Comparison of ENCODE assay signal across 8 cellular contexts in genomic region chr14:88323520-88324199, GRCh38. TPM values are rescaled to one million over a fixed set of nuclear protein-coding genes. Genes with fewer than 3 reads are reported as not detected.
DNase-seq lines count a peak whose midpoint lies in the region; TF ChIP-seq lines count a peak whose summit lies in the region.

No MANE protein-coding gene starts in this region.

- H3K4me1 ChIP-seq in HEK293 (ENCODE audit: control insufficient read depth, insufficient read depth, low read length) (no peaks in the 10 kb centered on the region), vagina (peaks cover 15% of the 10 kb centered on the region)

- no peak overlapping the region for H3K27ac Mint-ChIP-seq in activated naive CD8-positive, alpha-beta T cell treated with anti-CD3 and anti-CD28 coated beads for 36 hours

- CTCF ChIA-PET in HEK293 (lab: Yijun Ruan, JAX) = interaction anchor here (0.6 kb wide), 1 partner anchor 129 kb away, joined by 3 read pairs; no protein-coding TSS in a partner anchor

- no peak for TF ChIP-seq CTCF in GM10266 (IDR thresholded peaks at IDR 0.05; ENCODE audit: control insufficient read depth, insufficient read depth, low read depth, missing control alignments)
- no peak for TF ChIP-seq CTCF in HEK293 (tag by site-specific recombination; IDR thresholded peaks at IDR 0.05)
- TF ChIP-seq CTCF in kidney epithelial cell (IDR thresholded peaks at IDR 0.05; ENCODE audit: insufficient read depth, low read length, poor library complexity, severe bottlenecking) = no peak
- no peak for TF ChIP-seq CTCF in vagina (IDR thresholded peaks at IDR 0.05)

- H3K36me3 ChIP-seq in HEK293 (ENCODE audit: control insufficient read depth in 2 of 2, insufficient read depth in 1 of 2, low read length in 2 of 2) (no peaks in the 10 kb centered on the region), kidney epithelial cell (ENCODE audit: control insufficient read depth, insufficient read depth, low read length) (no peaks in the 10 kb centered on the region), vagina (no peaks in the 10 kb centered on the region)

- H3K36me3 Mint-ChIP-seq in activated naive CD8-positive, alpha-beta T cell treated with anti-CD3 and anti-CD28 coated beads for 36 hours = no peaks in the 10 kb centered on the region

- POLR2A ChIA-PET in HEK293 (lab: Yijun Ruan, JAX) = no interaction called here

- H3K9me3 ChIP-seq in HEK293 (ENCODE audit: control insufficient read depth, insufficient read depth, low read depth, low read length) (no peaks in the 10 kb centered on the region), vagina (no peaks in the 10 kb centered on the region)

- peaks cover 62% of the 10 kb centered on the region for H3K27me3 ChIP-seq in kidney epithelial cell (ENCODE audit: control insufficient read depth, insufficient read depth, low read length)
- H3K27me3 ChIP-seq in vagina = no peaks in the 10 kb centered on the region

- DNase-seq in 8988T (peak; percentile 63), GM10266 (ENCODE audit: extremely low spot score) (peak; percentile 85), NCI-H1105 (lab: John Stamatoyannopoulos, UW) (peak; percentile 54), kidney epithelial cell (ENCODE audit: low read depth) (no peak), vagina (ENCODE audit: extremely low spot score in 2 of 2) (no peak), NCI-H1436 (lab: John Stamatoyannopoulos, UW) (no peak)
- peak; percentile 44 for DNase-seq in activated naive CD8-positive, alpha-beta T cell treated with anti-CD3 and anti-CD28 coated beads for 36 hours

- intact Hi-C loops in vagina (cut with DNase I) = no loop called here

- H3K27ac ChIP-seq in HEK293 (ENCODE audit: extremely low read depth, low read depth, low read length) (no peak overlapping the region), vagina (no peak overlapping the region)

- H3K4me1 Mint-ChIP-seq in activated naive CD8-positive, alpha-beta T cell treated with anti-CD3 and anti-CD28 coated beads for 36 hours = peaks cover 10% of the 10 kb centered on the region

- H3K4me3 ChIP-seq in HEK293 (ENCODE audit: low read depth, low read length) = peak overlapping the region; percentile 43
- peak overlapping the region; percentile 32 for H3K4me3 ChIP-seq in kidney epithelial cell (ENCODE audit: low read depth, low read length)
- peak overlapping the region; percentile 21 to 31 for H3K4me3 ChIP-seq in vagina

- H3K27me3 Mint-ChIP-seq in activated naive CD8-positive, alpha-beta T cell treated with anti-CD3 and anti-CD28 coated beads for 36 hours = peaks cover 52% of the 10 kb centered on the region

- no peaks in the 10 kb centered on the region for H3K9me3 Mint-ChIP-seq in activated naive CD8-positive, alpha-beta T cell treated with anti-CD3 and anti-CD28 coated beads for 36 hours

- H3K4me3 Mint-ChIP-seq in activated naive CD8-positive, alpha-beta T cell treated with anti-CD3 and anti-CD28 coated beads for 36 hours = peak overlapping the region; percentile 63

- no peak for TF ChIP-seq POLR2A in vagina (IDR thresholded peaks at IDR 0.05)

TF ChIP-seq in HEK293, 187 proteins besides CTCF, POLR2A, EP300 and RAD21:
- TF ChIP-seq ZNF335 (tag by site-specific recombination; conservative IDR thresholded peaks at IDR 0.05) (peak; percentile 68), ZNF621 (tag by site-specific recombination; IDR thresholded peaks at IDR 0.05) (no peak), GFI1B (tag by site-specific recombination; IDR thresholded peaks at IDR 0.05) (no peak), MEIS1 (CRISPR knock-in tag; IDR thresholded peaks at IDR 0.05; ENCODE audit: borderline replicate concordance) (no peak), REPIN1 (tag by site-specific recombination; IDR thresholded peaks at IDR 0.05; ENCODE audit: low read depth) (no peak), ZNF140 (tag by site-specific recombination; IDR thresholded peaks at IDR 0.05) (no peak), ZNF121 (tag by site-specific recombination; IDR thresholded peaks at IDR 0.05) (no peak), ZBTB48 (tag by site-specific recombination; IDR thresholded peaks at IDR 0.05) (no peak), ZNF624 (tag by site-specific recombination; IDR thresholded peaks at IDR 0.05) (no peak), ZNF558 (tag by site-specific recombination; IDR thresholded peaks at IDR 0.05) (no peak), ZNF174 (tag by site-specific recombination; IDR thresholded peaks at IDR 0.05) (no peak), ZBTB20 (tag by site-specific recombination; IDR thresholded peaks at IDR 0.05) (peak; percentile 86; the same call in 1 of the 2 replicates), ZBTB26 (tag by site-specific recombination; optimal IDR thresholded peaks at IDR 0.05) (peak; percentile 47), PRDM6 (tag by site-specific recombination; IDR thresholded peaks at IDR 0.05) (no peak), ZNF580 (tag by site-specific recombination; IDR thresholded peaks at IDR 0.05) (no peak), PRDM1 (tag by site-specific recombination; IDR thresholded peaks at IDR 0.05) (no peak), ZNF302 (tag by site-specific recombination; IDR thresholded peaks at IDR 0.05; ENCODE audit: low read depth) (no peak), HOXC10 (CRISPR knock-in tag; IDR thresholded peaks at IDR 0.05) (no peak), ZNF692 (tag by site-specific recombination; IDR thresholded peaks at IDR 0.05) (no peak), ZNF610 (tag by site-specific recombination; IDR thresholded peaks at IDR 0.05; ENCODE audit: borderline replicate concordance) (peak; percentile 34; the same call in 1 of the 2 replicates), GLI2 (tag by site-specific recombination; IDR thresholded peaks at IDR 0.05; ENCODE audit: borderline replicate concordance, low read depth) (no peak), ZNF785 (tag by site-specific recombination; IDR thresholded peaks at IDR 0.05) (no peak), ZSCAN23 (tag by site-specific recombination; IDR thresholded peaks at IDR 0.05) (no peak), ZNF791 (tag by site-specific recombination; IDR thresholded peaks at IDR 0.05) (no peak), ZNF169 (tag by site-specific recombination; IDR thresholded peaks at IDR 0.05) (no peak), TCF7L2 (IDR thresholded peaks at IDR 0.05; ENCODE audit: borderline replicate concordance, low read depth, low read length) (no peak), SCRT2 (tag by site-specific recombination; IDR thresholded peaks at IDR 0.05) (no peak), ZSCAN18 (tag by site-specific recombination; IDR thresholded peaks at IDR 0.05) (no peak), GLI4 (tag by site-specific recombination; IDR thresholded peaks at IDR 0.05) (no peak), ZNF37A (tag by site-specific recombination; IDR thresholded peaks at IDR 0.05) (no peak)

RNA-seq across cellular contexts. Expression of gene KCNK10, which starts 0.6 kb away (rescaled TPM):
- not detected for total RNA-seq in activated naive CD8-positive, alpha-beta T cell treated with anti-CD3 and anti-CD28 coated beads for 36 hours
- total RNA-seq in kidney epithelial cell (0.04 and 0.14 TPM in 2 replicates), vagina (0.25 TPM)

Comparison
In these comparisons a context has a peak if more than half of its experiments do, and no peak if none do; other contexts are left out.
1. DNase-seq: peak in 8988T (single experiment), GM10266 (single experiment), NCI-H1105 (single experiment) and activated naive CD8-positive, alpha-beta T cell treated with anti-CD3 and anti-CD28 coated beads for 36 hours (single experiment); none in kidney epithelial cell (single experiment), vagina (0 of 2) and NCI-H1436 (single experiment).
2. Peak in every context shown above with its lines, with median percentiles within 50 percentile points of each other: H3K4me3 ChIP-seq.